9 cellular contexts compared by ENCODE assay signal in the genomic region with DNA sequence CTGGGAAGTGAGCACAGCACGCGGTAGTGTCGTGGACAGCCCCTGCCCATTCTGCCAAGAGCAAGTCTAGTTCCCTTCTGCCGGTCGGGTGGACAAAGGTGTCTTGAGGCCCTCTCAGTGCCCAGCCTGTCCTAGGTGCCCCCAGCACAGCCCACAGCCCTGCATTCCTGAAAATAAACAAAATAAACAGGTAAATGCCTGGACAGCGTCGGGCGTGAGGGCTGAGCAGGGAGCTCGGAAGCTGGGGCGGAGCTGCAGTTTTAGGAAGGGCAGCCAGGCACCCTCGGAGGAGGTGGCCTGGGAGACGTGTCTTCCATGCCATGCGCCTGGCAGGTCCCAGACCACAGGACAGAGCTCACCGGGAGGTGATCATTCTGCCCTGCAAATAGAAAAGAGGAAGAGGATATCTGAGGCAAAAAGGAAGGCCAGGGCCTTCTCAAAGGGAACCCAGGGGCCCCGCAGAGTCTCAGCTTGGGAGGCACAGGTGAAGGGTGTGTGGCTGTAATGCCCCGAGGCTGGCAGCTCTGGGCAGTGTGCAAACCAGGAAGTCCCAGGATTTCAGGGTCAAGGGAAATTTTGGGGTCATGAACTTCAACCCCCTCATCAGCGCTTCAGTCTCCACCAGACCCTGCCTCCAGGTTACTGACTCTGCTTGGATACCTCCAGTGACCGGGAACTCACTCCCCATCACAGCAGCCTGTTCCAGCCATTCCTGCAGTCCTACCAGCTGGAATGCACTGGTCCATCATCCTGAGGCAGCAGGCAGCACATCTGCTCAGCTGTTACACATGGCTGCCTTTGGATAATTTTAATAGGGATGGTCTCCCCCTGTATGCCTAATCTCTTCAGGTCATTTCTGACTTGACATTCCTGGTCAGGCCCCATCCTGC. TPM values are rescaled to one million over a fixed set of nuclear protein-coding genes. Genes with fewer than 3 reads are reported as not detected.
DNase-seq lines count a peak whose midpoint lies in the region; ATAC-seq and TF ChIP-seq lines count a peak whose summit lies in the region.
"Had no signal": no experiment of that assay in that cellular context is flagged by ENCODE, and none has a peak within 500 bp of the region (broad histone marks: within the 10 kb centered on the region; RNA-seq: fewer than 3 reads in every experiment).

No MANE protein-coding gene starts in this region.

- no peaks in the 10 kb centered on the region for H3K79me2 ChIP-seq in parathyroid adenoma

- H3K27ac ChIP-seq in Panc1 (ENCODE audit: low read length) (peak overlapping the region; percentile 39; the same call in 1 of the 2 replicates), parathyroid adenoma (no peak overlapping the region)

- no peak overlapping the region for H2AFZ ChIP-seq in parathyroid adenoma

- H3K4me3 ChIP-seq in Panc1 (ENCODE audit: low read depth in 2 of 2, low read length in 2 of 2) (peak overlapping the region; percentile 37 to 45; a peak in 3 of 4 replicates), fibroblast of villous mesenchyme (ENCODE audit: low read depth, low read length) (peak overlapping the region; percentile 58), parathyroid adenoma (ENCODE audit: low read depth, low read length) (peak overlapping the region; percentile 16)

- no peak overlapping the region for H3K4me2 ChIP-seq in parathyroid adenoma (ENCODE audit: low read length)

- peaks cover 11% of the 10 kb centered on the region for H3K4me1 ChIP-seq in Panc1 (ENCODE audit: control insufficient read depth, insufficient read depth, low read length)
- H3K4me1 ChIP-seq in parathyroid adenoma, result no peaks in the 10 kb centered on the region

- no peak for ATAC-seq in Panc1

- CTCF ChIA-PET in Panc1 (lab: Charles Lee), result no interaction called here

- H3K27me3 ChIP-seq in Panc1 (ENCODE audit: control insufficient read depth, insufficient read depth, low read length) (no peaks in the 10 kb centered on the region), parathyroid adenoma (ENCODE audit: control insufficient read depth, insufficient read depth, low read length) (no peaks in the 10 kb centered on the region)

- no peak for TF ChIP-seq CTCF in Panc1 (IDR thresholded peaks at IDR 0.05)
- TF ChIP-seq CTCF in fibroblast of villous mesenchyme (IDR thresholded peaks at IDR 0.05; ENCODE audit: insufficient read depth, low read depth, low read length), result no peak
- TF ChIP-seq CTCF in parathyroid adenoma (IDR thresholded peaks at IDR 0.05), result no peak

- H3K36me3 ChIP-seq in Panc1 (ENCODE audit: control insufficient read depth, insufficient read depth, low read length) (no peaks in the 10 kb centered on the region), parathyroid adenoma (ENCODE audit: control insufficient read depth, insufficient read depth, low read length) (no peaks in the 10 kb centered on the region)

- no TSS peak for BruUV-seq in Panc1 (replicated peaks; lab: Mats Ljungman, UMichigan)

- POLR2A ChIA-PET in Panc1 (lab: Charles Lee), result no interaction called here

- H3K9me3 ChIP-seq in Panc1 (ENCODE audit: control insufficient read depth, insufficient read depth, low read depth, low read length) (no peaks in the 10 kb centered on the region), parathyroid adenoma (ENCODE audit: control insufficient read depth, low read length) (no peaks in the 10 kb centered on the region)

- H3K9ac ChIP-seq in parathyroid adenoma, result no peak overlapping the region

- intact Hi-C loops in Panc1 (cut with micrococcal nuclease; ENCODE audit: unreplicated experiment), result no loop called here

- DNase-seq in GDM1 (lab: John Stamatoyannopoulos, UW) (peak; percentile 12), Panc1 (ENCODE audit: low read depth, low spot score) (no peak), fibroblast of villous mesenchyme (ENCODE audit: low read depth) (no peak), cerebellar nuclear complex (lab: John Stamatoyannopoulos, UW) (no peak), NCI-H2171 treated with DMSO at 0.1 percent for 48 hours (lab: John Stamatoyannopoulos, UW) (no peak), NCI-H2081 (lab: John Stamatoyannopoulos, UW) (no peak), A172 (ENCODE audit: low spot score) (no peak)
- DNase-seq: stimulated activated CD4-positive, alpha-beta T cell treated with anti-CD3 and anti-CD28 coated beads, Interleukin-1b, Interleukin-23, amount 100 ng/mL, for 48 hours had no signal

- in situ Hi-C loops in Panc1 (cut with HindIII; ENCODE audit: low pct_unique_long_range_greater_than_20kb, low sequenced_read_pairs), result no loop called here

RNA-seq across cellular contexts. Expression of a gene that starts 1.7 kb away (rescaled TPM):
- total RNA-seq in Panc1 (2021; ENCODE audit: unreplicated experiment) (1.3 TPM), fibroblast of villous mesenchyme (6.0 and 9.7 TPM in 2 replicates)
- 0.87 TPM for polyA plus RNA-seq in Panc1 (2012; ENCODE audit: insufficient read length)
- total RNA-seq in A172 (2014; rRNA removed; shearing (Covaris generic)), result 0.55 and 0.91 TPM in 2 replicates
